In genomic region chr13:30103161-30103858, GRCh38 we compare ENCODE assay signal across 15 cellular contexts.
A peak's percentile ranks its signal among the peaks of the same experiment; 100 is the strongest.
DNase-seq lines count a peak whose midpoint lies in the region; ATAC-seq, FAIRE-seq and TF ChIP-seq lines count a peak whose summit lies in the region.
"Had no signal": no experiment of that assay in that cellular context is flagged by ENCODE, and none has a peak within 500 bp of the region (broad histone marks: within the 10 kb centered on the region; RNA-seq: fewer than 3 reads in every experiment).

No MANE protein-coding gene starts in this region.

- no peaks in the 10 kb centered on the region for H3K36me3 ChIP-seq in adipocyte (ENCODE audit: control insufficient read depth, insufficient read depth, low read length, severe bottlenecking)
- no peaks in the 10 kb centered on the region for H3K36me3 ChIP-seq in Peyer's patch
- H3K36me3 ChIP-seq: SJCRH30 had no signal

- no peak overlapping the region for H3K27ac ChIP-seq in Peyer's patch
- H3K27ac ChIP-seq: C4-2B, SJCRH30 had no signal

- peak; percentile 4 for FAIRE-seq in GM19239 (lab: Jason Lieb, UNC)
- FAIRE-seq: A204.1 had no signal

- H3K9ac ChIP-seq in adipocyte (ENCODE audit: low read length): no peak overlapping the region

- no peak for TF ChIP-seq POLR2A in NB4 (IDR thresholded peaks at IDR 0.05; ENCODE audit: extremely low read depth, insufficient read length)
- TF ChIP-seq POLR2A in Peyer's patch (IDR thresholded peaks at IDR 0.05): no peak

- no peaks in the 10 kb centered on the region for H3K27me3 ChIP-seq in adipocyte (replicated peaks; ENCODE audit: control insufficient read depth, insufficient read depth, low read length)
- H3K27me3 ChIP-seq in Peyer's patch: no peaks in the 10 kb centered on the region
- H3K27me3 ChIP-seq: SJCRH30 had no signal

- H3K4me3 ChIP-seq in NB4 (ENCODE audit: low read depth, low read length) (no peak overlapping the region), adipocyte (ENCODE audit: low read length) (no peak overlapping the region), Peyer's patch (no peak overlapping the region)
- H3K4me3 ChIP-seq: SJCRH30 had no signal

- ATAC-seq in HG03439 (IDR thresholded peaks at IDR 0.05; ENCODE audit: unreplicated experiment): no peak
- ATAC-seq: T-cell had no signal

- H3K4me1 ChIP-seq in adipocyte (ENCODE audit: control insufficient read depth, insufficient read depth, low read length) (peaks cover 3% of the 10 kb centered on the region), Peyer's patch (peaks cover 0 to 7% (median 0%) of the 10 kb centered on the region in 4 donors)
- H3K4me1 ChIP-seq: SJCRH30 had no signal

- H3K9me3 ChIP-seq in adipocyte (ENCODE audit: control insufficient read depth, low read length): no peaks in the 10 kb centered on the region
- H3K9me3 ChIP-seq in Peyer's patch: no peaks in the 10 kb centered on the region
- H3K9me3 ChIP-seq: SJCRH30 had no signal

- TF ChIP-seq CTCF in NB4 (IDR thresholded peaks at IDR 0.05; ENCODE audit: low read depth, low read length) (no peak), Peyer's patch (IDR thresholded peaks at IDR 0.05) (no peak)

- DNase-seq in AML-193 (lab: John Stamatoyannopoulos, UW): peak; percentile 59 to 66
- DNase-seq in GM19239 (ENCODE audit: insufficient read length, low spot score): no peak
- peak; percentile 84 for DNase-seq in NB4 (ENCODE audit: low read depth)
- DNase-seq in adipocyte (ENCODE audit: low read depth): peak; percentile 69
- DNase-seq in Peyer's patch: no peak
- DNase-seq in medulla oblongata (ENCODE audit: extremely low spot score): no peak
- DNase-seq: DMS 273 treated with DMSO at 0.1 percent for 48 hours, H7, NCI-H1436 treated with DMSO at 0.1 percent for 48 hours, NCI-H510A treated with DMSO at 0.1 percent for 48 hours, SJCRH30, T-cell had no signal

Comparison
In these comparisons a context has a peak if more than half of its experiments do, and no peak if none do; other contexts are left out.
1. DNase-seq: peak in AML-193 (2 of 2), NB4 (single experiment) and adipocyte (single experiment); none in GM19239 (single experiment), Peyer's patch (0 of 3) and medulla oblongata (single experiment).